Comparison of ENCODE assay signal across 28 cellular contexts in genomic region chr19:38919837-38920528, GRCh38. TPM values are rescaled to one million over a fixed set of nuclear protein-coding genes. Genes with fewer than 3 reads are reported as not detected.
"Had no signal": no experiment of that assay in that cellular context is flagged by ENCODE, and none has a peak within 500 bp of the region (broad histone marks: within the 10 kb centered on the region; RNA-seq: fewer than 3 reads in every experiment).

No MANE protein-coding gene starts in this region.

- ATAC-seq: activated CD8-positive, alpha-beta T cell treated with anti-CD3 and anti-CD28 coated beads, Interleukin-2, amount 10 ng/mL, durations not matched to agents 7 days and 5 days; activated naive CD4-positive, alpha-beta T cell treated with anti-CD3 and anti-CD28 coated beads, Interleukin-2, amount 50 U/mL, for 72 hours; activated T-helper 17 cell treated with anti-CD3 and anti-CD28 coated beads, Interleukin-2, amount 50 U/mL, for 72 hours; left lung; pancreas; right cardiac atrium; stimulated activated naive B cell treated with anti-CD40 and anti-IgM and Interleukin-4, amounts not matched to agents 10 μg/mL and 1 μg/mL and 100 μg/mL, for 72 hours had no signal

- H3K36me3 ChIP-seq: pancreas, uterus had no signal

- H3K9me3 ChIP-seq: left lung, pancreas, uterus had no signal

- H3K79me2 ChIP-seq: hepatocyte had no signal

- H3K27me3 ChIP-seq: hepatocyte, left lung, pancreas, uterus had no signal

- H3K4me2 ChIP-seq: hepatocyte had no signal

- H3K9me3 Mint-ChIP-seq: activated naive CD4-positive, alpha-beta T cell treated with anti-CD3 and anti-CD28 coated beads, Interleukin-2, amount 50 U/mL, for 72 hours; activated T-helper 17 cell treated with anti-CD3 and anti-CD28 coated beads, Interleukin-2, amount 50 U/mL, for 72 hours; brain; dendritic cell treated with granulocyte-macrophage colony-stimulating factor and Interleukin-4, amounts not matched to agents 40 ng/mL and 50 ng/mL, for 4 days; nephron had no signal

- H3K4me1 Mint-ChIP-seq: activated T-helper 17 cell treated with anti-CD3 and anti-CD28 coated beads, Interleukin-2, amount 50 U/mL, for 72 hours; brain; stimulated activated naive B cell treated with anti-CD40 and anti-IgM and Interleukin-4, amounts not matched to agents 10 μg/mL and 1 μg/mL and 100 μg/mL, for 72 hours had no signal

- H2AFZ ChIP-seq: hepatocyte had no signal

- DNase-seq: activated CD4-positive, alpha-beta T cell treated with anti-CD3 and anti-CD28 coated beads for 1 hour; activated CD4-positive, alpha-beta T cell treated with anti-CD3 and anti-CD28 coated beads, Interleukin-2, amount 50 U/mL, for 1 hour; activated CD8-positive, alpha-beta T cell treated with anti-CD3 and anti-CD28 coated beads, Interleukin-2, amount 10 ng/mL, durations not matched to agents 7 days and 5 days; effector CD8-positive, alpha-beta T cell; erythroblast; foreskin fibroblast; kidney glomerular epithelial cell; left lung; stimulated activated CD4-positive, alpha-beta T cell treated with anti-CD3 and anti-CD28 coated beads, Interleukin-15, amount 100 ng/mL, for 24 hours; stimulated activated CD8-positive, alpha-beta memory T cell treated with anti-CD3 and anti-CD28 coated beads, Interleukin-4, amount 100 ng/mL, for 48 hours; stimulated activated naive B cell treated with anti-CD40 and anti-IgM and Interleukin-4, amounts not matched to agents 10 μg/mL and 1 μg/mL and 100 μg/mL, for 72 hours; trophoblast cell; uterus had no signal

- H3K4me1 ChIP-seq: left lung, pancreas, uterus had no signal

- H3K27me3 Mint-ChIP-seq: activated T-helper 17 cell treated with anti-CD3 and anti-CD28 coated beads, Interleukin-2, amount 50 U/mL, for 72 hours; brain; dendritic cell treated with granulocyte-macrophage colony-stimulating factor and Interleukin-4, amounts not matched to agents 40 ng/mL and 50 ng/mL, for 4 days; stimulated activated naive B cell treated with anti-CD40 and anti-IgM and Interleukin-4, amounts not matched to agents 10 μg/mL and 1 μg/mL and 100 μg/mL, for 72 hours had no signal

- H3K4me3 Mint-ChIP-seq: activated CD8-positive, alpha-beta T cell treated with anti-CD3 and anti-CD28 coated beads, Interleukin-2, amount 10 ng/mL, durations not matched to agents 7 days and 5 days; activated T-helper 17 cell treated with anti-CD3 and anti-CD28 coated beads, Interleukin-2, amount 50 U/mL, for 72 hours; brain; dendritic cell treated with granulocyte-macrophage colony-stimulating factor and Interleukin-4, amounts not matched to agents 40 ng/mL and 50 ng/mL, for 4 days; nephron; stimulated activated naive B cell treated with anti-CD40 and anti-IgM and Interleukin-4, amounts not matched to agents 10 μg/mL and 1 μg/mL and 100 μg/mL, for 72 hours had no signal

- H3K4me3 ChIP-seq: hepatocyte, left lung, lung, pancreas, skin epidermis, uterus had no signal

- H3K27ac Mint-ChIP-seq: activated CD8-positive, alpha-beta T cell treated with anti-CD3 and anti-CD28 coated beads, Interleukin-2, amount 10 ng/mL, durations not matched to agents 7 days and 5 days; activated T-helper 17 cell treated with anti-CD3 and anti-CD28 coated beads, Interleukin-2, amount 50 U/mL, for 72 hours; brain; dendritic cell treated with granulocyte-macrophage colony-stimulating factor and Interleukin-4, amounts not matched to agents 40 ng/mL and 50 ng/mL, for 4 days; stimulated activated naive B cell treated with anti-CD40 and anti-IgM and Interleukin-4, amounts not matched to agents 10 μg/mL and 1 μg/mL and 100 μg/mL, for 72 hours had no signal

- H3K27ac ChIP-seq: hepatocyte, left lung, pancreas, skin epidermis, uterus had no signal

RNA-seq across cellular contexts. Expression of gene CCER2, which starts 8.0 kb away (rescaled TPM):
- total RNA-seq: aorta, cardiac septum, fibroblast of lung, glomerular endothelial cell, hepatocyte, left lung, pulmonary artery endothelial cell had no signal
